Comparison of ENCODE assay signal across 8 cellular contexts in genomic region chr12:31732926-31733548, GRCh38. TPM values are rescaled to one million over a fixed set of nuclear protein-coding genes. Genes with fewer than 3 reads are reported as not detected.
A peak's percentile ranks its signal among the peaks of the same experiment; 100 is the strongest.
DNase-seq lines count a peak whose midpoint lies in the region; ATAC-seq, FAIRE-seq and TF ChIP-seq lines count a peak whose summit lies in the region.

No MANE protein-coding gene starts in this region.

- H3K4me1 ChIP-seq in astrocyte (ENCODE audit: insufficient read depth, low read length) (peaks cover 38% of the 10 kb centered on the region), left lung (peaks cover 7 to 59% of the 10 kb centered on the region in 2 donors), aorta (ENCODE audit: control insufficient read depth in 1 of 2, insufficient read depth in 2 of 2, low read length in 2 of 2) (peaks cover 0 to 4% of the 10 kb centered on the region in 2 donors)

- no peak overlapping the region for H3K4me3 Mint-ChIP-seq in astrocyte (ENCODE audit: unreplicated experiment)

- H3K79me2 ChIP-seq in astrocyte (ENCODE audit: insufficient read depth, low read length) = peaks cover 7% of the 10 kb centered on the region

- H3K36me3 ChIP-seq in astrocyte (ENCODE audit: insufficient read depth, low read length) = no peaks in the 10 kb centered on the region
- H3K36me3 ChIP-seq in left lung = no peaks in the 10 kb centered on the region
- H3K36me3 ChIP-seq in aorta (ENCODE audit: control insufficient read depth in 1 of 2, insufficient read depth in 2 of 2, low read length in 1 of 2) = no peaks in the 10 kb centered on the region

- H3K27me3 ChIP-seq in astrocyte (ENCODE audit: insufficient read depth, low read length) (no peaks in the 10 kb centered on the region), left lung (no peaks in the 10 kb centered on the region), aorta (ENCODE audit: control insufficient read depth in 1 of 2, insufficient read depth in 2 of 2, low read length in 1 of 2) (no peaks in the 10 kb centered on the region)

- peak; percentile 30 for ATAC-seq in left lung
- no peak for ATAC-seq in aorta (ENCODE audit: low FRiP score)

- no peaks in the 10 kb centered on the region for H3K27me3 Mint-ChIP-seq in astrocyte (ENCODE audit: low read depth, unreplicated experiment)

- DNase-seq in GM04504 (ENCODE audit: low read depth) = peak; percentile 44
- peak; percentile 97 for DNase-seq in NCI-H69 (lab: John Stamatoyannopoulos, UW)
- peak; percentile 85 for DNase-seq in astrocyte (ENCODE audit: low read depth)
- DNase-seq in left lung = no peak
- DNase-seq in aorta = no peak
- DNase-seq in dedifferentiated amniotic fluid mesenchymal stem cell (ENCODE audit: extremely low spot score) = no peak
- no peak for DNase-seq in posterior vena cava (ENCODE audit: low spot score)
- no peak for DNase-seq in amygdala (lab: John Stamatoyannopoulos, UW)

- peak; percentile 65 for FAIRE-seq in astrocyte (lab: Jason Lieb, UNC)

- no peaks in the 10 kb centered on the region for H3K9me3 ChIP-seq in astrocyte (ENCODE audit: insufficient read depth, low read depth, low read length)
- H3K9me3 ChIP-seq in left lung = peaks cover 0 to 9% of the 10 kb centered on the region in 2 donors
- H3K9me3 ChIP-seq in aorta (ENCODE audit: control insufficient read depth, low read length) = no peaks in the 10 kb centered on the region

- H4K20me1 ChIP-seq in astrocyte (ENCODE audit: insufficient read depth, low read length) = no peaks in the 10 kb centered on the region

- peak overlapping the region; percentile 75 for H3K27ac Mint-ChIP-seq in astrocyte (ENCODE audit: unreplicated experiment)

- peak overlapping the region; percentile 52 for H3K9ac ChIP-seq in astrocyte (ENCODE audit: low read length)

- peaks cover 15% of the 10 kb centered on the region for H3K4me1 Mint-ChIP-seq in astrocyte (ENCODE audit: low read depth, unreplicated experiment)

- intact Hi-C loops in left lung (cut with DNase I) (no loop called here), aorta (cut with DNase I) (loop anchor here in 1 of 2 donors (10.0 kb wide), 1 partner anchor 222 kb away; the partner anchor contains the start of gene RESF1), posterior vena cava (cut with DNase I) (no loop called here)

- H3K4me2 ChIP-seq in astrocyte (ENCODE audit: low read length) = peak overlapping the region; percentile 72

- 84 to 89% methylated on average over 5 of the region's 5 CpGs for WGBS in aorta, 2 donors

- TF ChIP-seq CTCF in astrocyte (IDR thresholded peaks at IDR 0.05; ENCODE audit: insufficient read depth, low read depth, low read length) (no peak), left lung (IDR thresholded peaks at IDR 0.05) (no peak)

- H3K4me3 ChIP-seq in astrocyte (ENCODE audit: insufficient read depth, low read depth, low read length) (no peak overlapping the region), left lung (no peak overlapping the region), aorta (ENCODE audit: low read length in 2 of 2) (no peak overlapping the region)

- H3K27ac ChIP-seq in astrocyte (ENCODE audit: low read depth, low read length) = peak overlapping the region; percentile 88
- peak overlapping the region; percentile 69 to 94 for H3K27ac ChIP-seq in left lung
- H3K27ac ChIP-seq in aorta (ENCODE audit: low read depth in 1 of 2, low read length in 2 of 2) = peak overlapping the region; percentile 63 to 92

- H3K9me3 Mint-ChIP-seq in astrocyte (ENCODE audit: unreplicated experiment) = peaks cover 4% of the 10 kb centered on the region

- H3K36me3 Mint-ChIP-seq in astrocyte (ENCODE audit: low read depth, unreplicated experiment) = peaks cover 2% of the 10 kb centered on the region

- H2AFZ ChIP-seq in astrocyte (ENCODE audit: low read depth, low read length) = peak overlapping the region; percentile 44

RNA-seq across cellular contexts. Expression of gene AMN1, which starts 4.2 kb away (rescaled TPM):
- total RNA-seq in astrocyte (3.6 and 3.9 TPM in 2 replicates), left lung (10 to 100 TPM in 1 of 2 donors, 1 to 10 TPM in 1; 6.6 to 11.5 TPM), aorta (10 to 100 TPM; 11.7 to 12.4 TPM), posterior vena cava (10 to 100 TPM; 10.5 to 12.3 TPM)
- polyA plus RNA-seq in aorta = 10 to 100 TPM; 12.3 to 23.7 TPM

Comparison
In these comparisons a context has a peak if more than half of its experiments do, and no peak if none do; other contexts are left out.
1. DNase-seq: peak in GM04504 (single experiment), NCI-H69 (single experiment) and astrocyte (single experiment); none in left lung (0 of 2), aorta (0 of 2), dedifferentiated amniotic fluid mesenchymal stem cell (single experiment), posterior vena cava (single experiment) and amygdala (0 of 56).
2. Peak in every context shown above with its lines, with median percentiles within 50 percentile points of each other: H3K27ac ChIP-seq.